In the genomic region with DNA sequence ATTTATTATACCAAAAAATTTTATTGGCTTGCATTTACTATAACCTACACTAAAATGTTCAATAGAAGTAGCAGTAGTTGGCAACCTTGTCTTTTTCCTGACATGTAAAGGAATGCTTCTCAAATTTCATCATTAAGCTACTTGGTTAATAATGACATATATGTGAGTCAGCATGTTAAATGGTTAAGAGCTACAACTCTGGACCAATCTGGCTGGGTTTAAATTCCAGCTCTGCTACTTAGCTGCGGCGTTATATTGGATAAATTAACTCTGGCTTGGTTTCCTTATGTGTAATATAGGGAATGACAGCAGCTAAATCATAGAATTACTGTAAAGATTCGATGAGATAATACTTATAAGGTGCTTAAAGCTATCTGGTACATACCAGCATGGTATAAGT, we compare ENCODE assay signal across 20 cellular contexts. TPM values are rescaled to one million over a fixed set of nuclear protein-coding genes. Genes with fewer than 3 reads are reported as not detected.
DNase-seq lines count a peak whose midpoint lies in the region; ATAC-seq and TF ChIP-seq lines count a peak whose summit lies in the region.
"Had no signal": no experiment of that assay in that cellular context is flagged by ENCODE, and none has a peak within 500 bp of the region (broad histone marks: within the 10 kb centered on the region; RNA-seq: fewer than 3 reads in every experiment).

No MANE protein-coding gene starts in this region.

- no peaks in the 10 kb centered on the region for H3K9me2 ChIP-seq in HCT116 (ENCODE audit: insufficient read depth)

- H3K4me1 ChIP-seq in HCT116 (ENCODE audit: control insufficient read depth in 1 of 2, insufficient read depth in 2 of 2, low read length in 2 of 2) (peaks cover 0 to 20% of the 10 kb centered on the region in 2 experiments; a peak in 2 of 4 replicates), adipocyte (ENCODE audit: control insufficient read depth, insufficient read depth, low read length) (peaks cover 30% of the 10 kb centered on the region)
- H3K4me1 ChIP-seq: Caco-2, upper lobe of left lung had no signal

- H3K27me3 Mint-ChIP-seq in osteocyte (ENCODE audit: unreplicated experiment) = no peaks in the 10 kb centered on the region
- H3K27me3 Mint-ChIP-seq: activated naive CD8-positive, alpha-beta T cell treated with anti-CD3 and anti-CD28 coated beads for 36 hours had no signal

- H3K4me1 Mint-ChIP-seq in osteocyte (ENCODE audit: unreplicated experiment) = peaks cover 16% of the 10 kb centered on the region
- H3K4me1 Mint-ChIP-seq: activated naive CD8-positive, alpha-beta T cell treated with anti-CD3 and anti-CD28 coated beads for 36 hours had no signal

- no peaks in the 10 kb centered on the region for H3K27me3 ChIP-seq in HCT116 (ENCODE audit: insufficient read depth, low read length)
- no peaks in the 10 kb centered on the region for H3K27me3 ChIP-seq in adipocyte (replicated peaks; ENCODE audit: control insufficient read depth, insufficient read depth, low read length)
- H3K27me3 ChIP-seq: hepatocyte, upper lobe of left lung had no signal

- H3K4me2 ChIP-seq in HCT116 (ENCODE audit: low read length) = 0 out of 2 replicates have a peak overlapping the region, but pooled peaks have one; percentile 28
- H3K4me2 ChIP-seq: hepatocyte had no signal

- no peaks in the 10 kb centered on the region for H3K79me2 ChIP-seq in HCT116 (ENCODE audit: insufficient read depth, low read length)
- H3K79me2 ChIP-seq: hepatocyte had no signal

- H2AFZ ChIP-seq in HCT116 (ENCODE audit: low read depth, low read length, poor library complexity, severe bottlenecking) = no peak overlapping the region
- H2AFZ ChIP-seq: hepatocyte had no signal

- H3K36me3 Mint-ChIP-seq in osteocyte (ENCODE audit: unreplicated experiment) = no peaks in the 10 kb centered on the region
- H3K36me3 Mint-ChIP-seq: activated naive CD8-positive, alpha-beta T cell treated with anti-CD3 and anti-CD28 coated beads for 36 hours; stimulated activated effector memory CD8-positive, alpha-beta T cell treated with anti-CD3 and anti-CD28 coated beads, Interleukin-12 subunit alpha, Interleukin-12 subunit beta, amount 100 ng/mL, for 72 hours had no signal

- H3K27ac ChIP-seq in HCT116 (ENCODE audit: low read depth, low read length) = no peak overlapping the region
- H3K27ac ChIP-seq: hepatocyte, upper lobe of left lung had no signal

- no peak overlapping the region for H3K4me3 Mint-ChIP-seq in osteocyte (ENCODE audit: unreplicated experiment)
- H3K4me3 Mint-ChIP-seq: activated naive CD8-positive, alpha-beta T cell treated with anti-CD3 and anti-CD28 coated beads for 36 hours; stimulated activated effector memory CD8-positive, alpha-beta T cell treated with anti-CD3 and anti-CD28 coated beads, Interleukin-12 subunit alpha, Interleukin-12 subunit beta, amount 100 ng/mL, for 72 hours had no signal

- H3K4me3 ChIP-seq in HCT116 (replicated peaks in 1 of 2; ENCODE audit: low read depth in 1 of 2, low read length in 2 of 2) (no peak overlapping the region), adipocyte (ENCODE audit: low read length) (no peak overlapping the region), fibroblast of pulmonary artery (replicated peaks; ENCODE audit: low read depth, low read length) (no peak overlapping the region)
- H3K4me3 ChIP-seq: hepatocyte, upper lobe of left lung had no signal

- ATAC-seq in HCT116 (no peak), GM18520 (IDR thresholded peaks at IDR 0.05; ENCODE audit: unreplicated experiment) (no peak)
- ATAC-seq: left cardiac atrium had no signal

- TF ChIP-seq POLR2A in HCT116 (IDR thresholded peaks at IDR 0.05; ENCODE audit: borderline replicate concordance, extremely low read depth, insufficient read depth, insufficient read length) = no peak

- TF ChIP-seq CTCF in HCT116 (IDR thresholded peaks at IDR 0.05 in 2 of 3, conservative IDR thresholded peaks at IDR 0.05 in 1 of 3; ENCODE audit: borderline replicate concordance in 1 of 3, insufficient read depth in 1 of 3, low read depth in 2 of 3, low read length in 2 of 3) (no peak), fibroblast of pulmonary artery (IDR thresholded peaks at IDR 0.05; ENCODE audit: low read length, missing control alignments) (no peak), osteocyte (IDR thresholded peaks at IDR 0.05) (no peak)

- peaks cover 7% of the 10 kb centered on the region for H3K9me3 Mint-ChIP-seq in osteocyte (ENCODE audit: unreplicated experiment)

- H3K27ac Mint-ChIP-seq in osteocyte (ENCODE audit: unreplicated experiment) = no peak overlapping the region
- H3K27ac Mint-ChIP-seq: activated naive CD8-positive, alpha-beta T cell treated with anti-CD3 and anti-CD28 coated beads for 36 hours; stimulated activated effector memory CD8-positive, alpha-beta T cell treated with anti-CD3 and anti-CD28 coated beads, Interleukin-12 subunit alpha, Interleukin-12 subunit beta, amount 100 ng/mL, for 72 hours had no signal

- DNase-seq in A172 (ENCODE audit: low spot score) = peak; percentile 26
- DNase-seq in HCT116 (ENCODE audit: low read depth, low spot score) = no peak
- peak; percentile 19 for DNase-seq in adipocyte (ENCODE audit: low read depth)
- peak; percentile 31 for DNase-seq in fibroblast of pulmonary artery (ENCODE audit: low read depth)
- DNase-seq in NCI-H2196 treated with DMSO at 0.1 percent for 48 hours (lab: John Stamatoyannopoulos, UW; ENCODE audit: unreplicated experiment) = no peak
- no peak for DNase-seq in dermis blood vessel endothelial cell
- DNase-seq in osteocyte (ENCODE audit: extremely low spot score, unreplicated experiment) = no peak
- DNase-seq: 8988T; activated CD4-positive, alpha-beta T cell treated with anti-CD3 and anti-CD28 coated beads, Interleukin-2, amount 50 U/mL, for 1 hour; activated naive CD8-positive, alpha-beta T cell treated with anti-CD3 and anti-CD28 coated beads for 36 hours; Caco-2; cerebellar nuclear complex; KG1; left cardiac atrium; NCI-H345; T-helper 9 cell; upper lobe of left lung had no signal

- no peaks in the 10 kb centered on the region for H4K20me1 ChIP-seq in HCT116 (ENCODE audit: insufficient read depth)

- no TSS peak for BruUV-seq in HCT116 (replicated peaks; lab: Mats Ljungman, UMichigan)

- RAD21 ChIA-PET in HCT116 (lab: Charles Lee; ENCODE audit: low non-redundant PET in 1 of 2, low total read pairs in 2 of 2, uncharacterized antibody in 2 of 2, unreplicated experiment in 2 of 2) = no interaction called here

- H3K9ac ChIP-seq in HCT116 (ENCODE audit: low read length) (no peak overlapping the region), adipocyte (ENCODE audit: low read length) (no peak overlapping the region)

- POLR2A ChIA-PET in HCT116 (lab: Charles Lee) = no interaction called here

- CTCF ChIA-PET in HCT116 (lab: Charles Lee) = no interaction called here

- intact Hi-C loops in HCT116 (cut with micrococcal nuclease) = no loop called here

- H3K36me3 ChIP-seq in HCT116 (ENCODE audit: control insufficient read depth in 1 of 2, insufficient read depth in 2 of 2, low read length in 2 of 2) (no peaks in the 10 kb centered on the region), adipocyte (ENCODE audit: control insufficient read depth, insufficient read depth, low read length, severe bottlenecking) (no peaks in the 10 kb centered on the region)
- H3K36me3 ChIP-seq: upper lobe of left lung had no signal

- no peaks in the 10 kb centered on the region for H3K9me3 ChIP-seq in HCT116 (ENCODE audit: control insufficient read depth in 1 of 2, insufficient read depth in 1 of 2, low read depth in 1 of 2, low read length in 2 of 2)
- no peaks in the 10 kb centered on the region for H3K9me3 ChIP-seq in adipocyte (ENCODE audit: control insufficient read depth, low read length)
- H3K9me3 ChIP-seq: Caco-2, upper lobe of left lung had no signal

- TF ChIP-seq RAD21 in HCT116 (IDR thresholded peaks at IDR 0.05; ENCODE audit: low read depth) = no peak

TF ChIP-seq in HCT116, 20 proteins besides CTCF, POLR2A, EP300 and RAD21:
- TF ChIP-seq FOSL1 (IDR thresholded peaks at IDR 0.05; ENCODE audit: low read depth) (peak; percentile 57), JUND (IDR thresholded peaks at IDR 0.05) (no peak), EZH2 (IDR thresholded peaks at IDR 0.05) (no peak), ELF1 (IDR thresholded peaks at IDR 0.05; ENCODE audit: borderline replicate concordance, low read depth) (no peak), POLR2AphosphoS5 (IDR thresholded peaks at IDR 0.05; ENCODE audit: low read depth, low read length) (no peak), CEBPB (IDR thresholded peaks at IDR 0.05; ENCODE audit: low read depth) (0 out of 2 replicates have a peak, but pooled peaks have one; percentile 14), SP1 (IDR thresholded peaks at IDR 0.05; ENCODE audit: low read depth) (no peak)
- TF ChIP-seq, protein P1, sequence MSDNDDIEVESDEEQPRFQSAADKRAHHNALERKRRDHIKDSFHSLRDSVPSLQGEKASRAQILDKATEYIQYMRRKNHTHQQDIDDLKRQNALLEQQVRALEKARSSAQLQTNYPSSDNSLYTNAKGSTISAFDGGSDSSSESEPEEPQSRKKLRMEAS (IDR thresholded peaks at IDR 0.05) = no peak
- TF ChIP-seq, protein P2, sequence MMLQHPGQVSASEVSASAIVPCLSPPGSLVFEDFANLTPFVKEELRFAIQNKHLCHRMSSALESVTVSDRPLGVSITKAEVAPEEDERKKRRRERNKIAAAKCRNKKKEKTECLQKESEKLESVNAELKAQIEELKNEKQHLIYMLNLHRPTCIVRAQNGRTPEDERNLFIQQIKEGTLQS (IDR thresholded peaks at IDR 0.05) = no peak

RNA-seq across cellular contexts. Expression of a gene that starts 53.7 kb away (rescaled TPM):
- total RNA-seq in A172 (2014; rRNA removed; shearing (Covaris generic)) = 0.22 and 0.67 TPM in 2 replicates
- total RNA-seq in HCT116 (2021; ENCODE audit: unreplicated experiment) = not detected
- not detected in 2 replicates for polyA plus RNA-seq in HCT116 (2012)
- 0.17 and 1.2 TPM in 2 replicates for total RNA-seq in dermis blood vessel endothelial cell
- total RNA-seq in osteocyte = 0.19 and 0.21 TPM in 2 replicates
- total RNA-seq: activated naive CD8-positive, alpha-beta T cell treated with anti-CD3 and anti-CD28 coated beads for 36 hours had no signal
- polyA plus RNA-seq: hepatocyte had no signal

Comparison
In these comparisons a context has a peak if more than half of its experiments do, and no peak if none do; other contexts are left out.
1. DNase-seq: peak in A172 (single experiment), adipocyte (single experiment) and fibroblast of pulmonary artery (single experiment); none in HCT116 (single experiment), NCI-H2196 treated with DMSO at 0.1 percent for 48 hours (single experiment), dermis blood vessel endothelial cell (single experiment) and osteocyte (single experiment).